In genomic region chr5:74772359-74772758, GRCh38 we compare ENCODE assay signal across 1 cellular context.
TF ChIP-seq lines count a peak whose summit lies in the region.

No MANE protein-coding gene starts in this region.

TF ChIP-seq in K562, 482 proteins besides CTCF, POLR2A, EP300 and RAD21:
- TF ChIP-seq POLR2B (IDR thresholded peaks at IDR 0.05; ENCODE audit: low read depth, partially characterized antibody): no peak
- TF ChIP-seq NFE2 (IDR thresholded peaks at IDR 0.05; ENCODE audit: low read depth): no peak
- TF ChIP-seq CEBPG (CRISPR knock-in tag; IDR thresholded peaks at IDR 0.05): no peak
- TF ChIP-seq CEBPG (tag; conservative IDR thresholded peaks at IDR 0.05 in 1 of 2, IDR thresholded peaks at IDR 0.05 in 1 of 2): 0 out of 4 replicates have a peak, but pooled peaks of 1 of the 2 experiments have one; percentile 21
- TF ChIP-seq GTF2F1 (IDR thresholded peaks at IDR 0.05; ENCODE audit: low read depth, low read length): no peak
- TF ChIP-seq SP1 (CRISPR knock-in tag; IDR thresholded peaks at IDR 0.05): no peak
- TF ChIP-seq CEBPB (tag; IDR thresholded peaks at IDR 0.05): peak; percentile 20; the same call in 1 of the 2 replicates
